Comparison of ENCODE assay signal across 8 cellular contexts in genomic region chr22:20131593-20131855, GRCh38. TPM values are rescaled to one million over a fixed set of nuclear protein-coding genes. Genes with fewer than 3 reads are reported as not detected.
DNase-seq lines count a peak whose midpoint lies in the region; ATAC-seq and TF ChIP-seq lines count a peak whose summit lies in the region.

Gene ZDHHC8, plus strand, starts transcription at chr22:20131804. Its CDS starts 144 bp downstream, at chr22:20131948.

- TF ChIP-seq EP300 in suprapubic skin (IDR thresholded peaks at IDR 0.05) = no peak

- H3K36me3 ChIP-seq in GM06990 (ENCODE audit: control insufficient read depth, insufficient read depth, low read length) = peaks cover 1% of the 10 kb centered on the region
- H3K36me3 ChIP-seq in ectodermal cell (ENCODE audit: control insufficient read depth, insufficient read depth, low read length) = peaks cover 3% of the 10 kb centered on the region
- peaks cover 11% of the 10 kb centered on the region for H3K36me3 ChIP-seq in suprapubic skin

- peak; percentile 56 for DNase-seq in GM06990 (ENCODE audit: extremely low read depth, insufficient read length)
- no peak for DNase-seq in mesenteric fat pad (ENCODE audit: low spot score)
- no peak for DNase-seq in suprapubic skin (ENCODE audit: low spot score in 2 of 2)
- no peak for DNase-seq in DMS153 (lab: John Stamatoyannopoulos, UW)
- DNase-seq in pons (ENCODE audit: low spot score) = no peak

- H3K9me3 ChIP-seq in ectodermal cell (ENCODE audit: control insufficient read depth, low read length) (no peaks in the 10 kb centered on the region), suprapubic skin (no peaks in the 10 kb centered on the region)

- H3K4me3 ChIP-seq in GM06990 (replicated peaks; ENCODE audit: low read depth, low read length) (peak within 1 kb of the TSS; percentile 87), ectodermal cell (ENCODE audit: insufficient read depth, low read depth, low read length) (peak within 1 kb of the TSS; percentile 64), suprapubic skin (peak within 1 kb of the TSS; percentile 98)

- H3K27me3 ChIP-seq in GM06990 (replicated peaks; ENCODE audit: control insufficient read depth, insufficient read depth, low read length) = no peaks in the 10 kb centered on the region
- H3K27me3 ChIP-seq in ectodermal cell (ENCODE audit: control insufficient read depth, insufficient read depth, low read length, poor library complexity, severe bottlenecking) = no peaks in the 10 kb centered on the region
- H3K27me3 ChIP-seq in suprapubic skin = no peaks in the 10 kb centered on the region

- peak within 1 kb of the TSS; percentile 92 for H3K27ac ChIP-seq in VCaP
- H3K27ac ChIP-seq in ectodermal cell (ENCODE audit: insufficient read depth, low read depth, low read length, poor library complexity, severe bottlenecking) = peak within 1 kb of the TSS; percentile 50
- H3K27ac ChIP-seq in suprapubic skin = peak within 1 kb of the TSS; percentile 91

- ATAC-seq in HG02798 (IDR thresholded peaks at IDR 0.05; ENCODE audit: poor library complexity, unreplicated experiment) = peak; percentile 56

- no peak for TF ChIP-seq CTCF in GM06990 (IDR thresholded peaks at IDR 0.05; ENCODE audit: insufficient read depth, low read length, poor library complexity, severe bottlenecking)
- no peak for TF ChIP-seq CTCF in VCaP (conservative IDR thresholded peaks at IDR 0.05)
- no peak for TF ChIP-seq CTCF in suprapubic skin (IDR thresholded peaks at IDR 0.05)

- 0% methylated on average over 42 of the region's 42 CpGs for WGBS in ectodermal cell, 2 experiments
- no CpG with 5 or more reads among the region's 42 CpGs for WGBS in suprapubic skin

- no peaks in the 10 kb centered on the region for H3K4me1 ChIP-seq in ectodermal cell (ENCODE audit: control insufficient read depth, insufficient read depth, low read length)
- H3K4me1 ChIP-seq in suprapubic skin = peaks cover 56% of the 10 kb centered on the region

- TF ChIP-seq POLR2A in suprapubic skin (IDR thresholded peaks at IDR 0.05) = no peak

RNA-seq across cellular contexts. Expression of gene ZDHHC8, which starts in this region (rescaled TPM):
- 65.4 TPM for polyA plus RNA-seq in ectodermal cell (2013, experiment 1 of 4)
- polyA plus RNA-seq in ectodermal cell (2013, experiment 2 of 4) = 68.7 TPM
- 57.7 TPM for polyA plus RNA-seq in ectodermal cell (2013, experiment 3 of 4)
- polyA plus RNA-seq in ectodermal cell (2013, experiment 4 of 4) = 58.1 TPM
- total RNA-seq in mesenteric fat pad = 77.8 TPM
- 10 to 100 TPM; 26.0 to 64.2 (median 34.9) TPM for total RNA-seq in suprapubic skin
